ENCODE assay signal across 8 cellular contexts in genomic region chr1:211258756-211259595, GRCh38. TPM values are rescaled to one million over a fixed set of nuclear protein-coding genes. Genes with fewer than 3 reads are reported as not detected.
DNase-seq lines count a peak whose midpoint lies in the region; ATAC-seq and TF ChIP-seq lines count a peak whose summit lies in the region.

RCOR3 (plus strand) TSS chr1:211259366; CDS start chr1:211259561, 195 bp downstream.

- peak within 1 kb of the TSS; percentile 93 for H3K4me3 ChIP-seq in OCI-LY3 (ENCODE audit: low read length)
- peak within 1 kb of the TSS; percentile 83 for H3K4me3 ChIP-seq in mucosa of descending colon

- peak within 1 kb of the TSS; percentile 91 for H3K4me2 ChIP-seq in OCI-LY3 (ENCODE audit: low read length)

- H3K9me3 ChIP-seq in OCI-LY3 (ENCODE audit: insufficient read depth, low read length) (no peaks in the 10 kb centered on the region), mucosa of descending colon (no peaks in the 10 kb centered on the region)

- H3K9ac ChIP-seq in OCI-LY3 (ENCODE audit: low read length), result peak within 1 kb of the TSS; percentile 98

- H3K27me3 ChIP-seq in OCI-LY3 (ENCODE audit: low read depth, low read length), result no peaks in the 10 kb centered on the region

- peak within 1 kb of the TSS; percentile 93 for H3K27ac ChIP-seq in OCI-LY3 (ENCODE audit: low read length)

- ATAC-seq in GM21515 (IDR thresholded peaks at IDR 0.05; ENCODE audit: unreplicated experiment), result peak; percentile 56
- ATAC-seq in mucosa of descending colon, result peak; percentile 90

- H4K20me1 ChIP-seq in OCI-LY3 (ENCODE audit: insufficient read depth, low read length), result no peaks in the 10 kb centered on the region

- H3K79me2 ChIP-seq in OCI-LY3 (ENCODE audit: low read length), result peaks cover 27% of the 10 kb centered on the region

- H3K4me1 ChIP-seq in OCI-LY3 (ENCODE audit: low read length), result peaks cover 14% of the 10 kb centered on the region
- peaks cover 12% of the 10 kb centered on the region for H3K4me1 ChIP-seq in mucosa of descending colon (ENCODE audit: low read depth)

- intact Hi-C loops in mucosa of descending colon (cut with DNase I, micrococcal nuclease), result no loop called here

- TF ChIP-seq CTCF in OCI-LY3 (IDR thresholded peaks at IDR 0.05; ENCODE audit: low read depth, low read length) (peak; percentile 61), mucosa of descending colon (IDR thresholded peaks at IDR 0.05) (peak; percentile 34)

- peak; percentile 80 for DNase-seq in DMS 273 treated with DMSO at 0.1 percent for 48 hours (lab: John Stamatoyannopoulos, UW)
- DNase-seq in HuH-7 (ENCODE audit: low spot score), result peak; percentile 76
- DNase-seq in activated T-cell treated with anti-CD3 and anti-CD28 coated beads for 1 hour (ENCODE audit: low read depth), result peak; percentile 86
- DNase-seq in epidermal melanocyte (ENCODE audit: insufficient read length, low spot score), result peak; percentile 68
- peak; percentile 94 to 98 (median 97) for DNase-seq in mucosa of descending colon
- peak; percentile 91 for DNase-seq in stimulated activated CD8-positive, alpha-beta memory T cell treated with anti-CD3 and anti-CD28 coated beads, Interleukin-4, amount 100 ng/mL, for 24 hours (ENCODE audit: low read depth)

- H2AFZ ChIP-seq in OCI-LY3 (ENCODE audit: low read depth, low read length), result peak within 1 kb of the TSS; percentile 83

- H3K36me3 ChIP-seq in OCI-LY3 (replicated peaks; ENCODE audit: low read depth, low read length), result peaks cover 9% of the 10 kb centered on the region
- H3K36me3 ChIP-seq in mucosa of descending colon (ENCODE audit: low read depth), result no peaks in the 10 kb centered on the region

RNA-seq across cellular contexts. Expression of gene RCOR3, which starts in this region (rescaled TPM):
- total RNA-seq in mucosa of descending colon, result 10 to 100 TPM; 41.1 to 68.0 (median 60.4) TPM

Comparison
In these comparisons a context has a peak if more than half of its experiments do, and no peak if none do; other contexts are left out.
1. Peak in every context shown above with its lines: DNase-seq, ATAC-seq, H3K4me3 ChIP-seq and H3K27ac ChIP-seq.